In genomic region chr18:60145776-60146175, GRCh38 we compare ENCODE assay signal across 15 cellular contexts.
DNase-seq lines count a peak whose midpoint lies in the region; ATAC-seq and TF ChIP-seq lines count a peak whose summit lies in the region.
"Had no signal": no experiment of that assay in that cellular context is flagged by ENCODE, and none has a peak within 500 bp of the region (broad histone marks: within the 10 kb centered on the region; RNA-seq: fewer than 3 reads in every experiment).

No MANE protein-coding gene starts in this region.

- H3K9me3 ChIP-seq in BE2C: no peaks in the 10 kb centered on the region
- H3K9me3 ChIP-seq: pancreas, SJCRH30, vagina had no signal

- no peaks in the 10 kb centered on the region for H3K4me1 ChIP-seq in BE2C
- H3K4me1 ChIP-seq: pancreas, SJCRH30, vagina had no signal

- H3K4me3 ChIP-seq in BE2C (ENCODE audit: low read depth, low read length): no peak overlapping the region
- H3K4me3 ChIP-seq: pancreas, SJCRH30, vagina had no signal

- ATAC-seq in GM19463 (IDR thresholded peaks at IDR 0.05; ENCODE audit: unreplicated experiment): peak; percentile 9
- peak; percentile 29 for ATAC-seq in HG03039 (IDR thresholded peaks at IDR 0.05; ENCODE audit: unreplicated experiment)
- ATAC-seq: pancreas had no signal

- no peak for TF ChIP-seq CTCF in BE2C (IDR thresholded peaks at IDR 0.05; ENCODE audit: low read depth, low read length)

- DNase-seq in ELF-1 (ENCODE audit: low read depth, low spot score) (peak; percentile 1), NCI-H146 treated with DMSO at 0.1 percent for 48 hours (lab: John Stamatoyannopoulos, UW; ENCODE audit: unreplicated experiment) (peak; percentile 15), mucosa of gallbladder (ENCODE audit: low spot score) (no peak), glomerular visceral epithelial cell (ENCODE audit: extremely low spot score) (no peak), BE2C (no peak), AG08395 (ENCODE audit: low spot score) (no peak)
- DNase-seq: activated B cell treated with CpG ODN at 0.5 μM for 24 hours; H9; NCI-H1105 treated with DMSO at 0.1 percent for 48 hours; pancreas; SJCRH30; stimulated activated CD4-positive, alpha-beta T cell treated with anti-CD3 and anti-CD28 coated beads, Interleukin-15, amount 100 ng/mL, for 24 hours had no signal

- H3K36me3 ChIP-seq in BE2C: no peaks in the 10 kb centered on the region
- H3K36me3 ChIP-seq: pancreas, SJCRH30, vagina had no signal

- no peaks in the 10 kb centered on the region for H3K27me3 ChIP-seq in BE2C
- H3K27me3 ChIP-seq: pancreas, SJCRH30, vagina had no signal

Comparison
In these comparisons a context has a peak if more than half of its experiments do, and no peak if none do; other contexts are left out.
1. DNase-seq: peak in ELF-1 (single experiment) and NCI-H146 treated with DMSO at 0.1 percent for 48 hours (single experiment); none in mucosa of gallbladder (single experiment), glomerular visceral epithelial cell (single experiment), BE2C (single experiment) and AG08395 (single experiment).